1 cellular context compared by ENCODE assay signal in the genomic region with DNA sequence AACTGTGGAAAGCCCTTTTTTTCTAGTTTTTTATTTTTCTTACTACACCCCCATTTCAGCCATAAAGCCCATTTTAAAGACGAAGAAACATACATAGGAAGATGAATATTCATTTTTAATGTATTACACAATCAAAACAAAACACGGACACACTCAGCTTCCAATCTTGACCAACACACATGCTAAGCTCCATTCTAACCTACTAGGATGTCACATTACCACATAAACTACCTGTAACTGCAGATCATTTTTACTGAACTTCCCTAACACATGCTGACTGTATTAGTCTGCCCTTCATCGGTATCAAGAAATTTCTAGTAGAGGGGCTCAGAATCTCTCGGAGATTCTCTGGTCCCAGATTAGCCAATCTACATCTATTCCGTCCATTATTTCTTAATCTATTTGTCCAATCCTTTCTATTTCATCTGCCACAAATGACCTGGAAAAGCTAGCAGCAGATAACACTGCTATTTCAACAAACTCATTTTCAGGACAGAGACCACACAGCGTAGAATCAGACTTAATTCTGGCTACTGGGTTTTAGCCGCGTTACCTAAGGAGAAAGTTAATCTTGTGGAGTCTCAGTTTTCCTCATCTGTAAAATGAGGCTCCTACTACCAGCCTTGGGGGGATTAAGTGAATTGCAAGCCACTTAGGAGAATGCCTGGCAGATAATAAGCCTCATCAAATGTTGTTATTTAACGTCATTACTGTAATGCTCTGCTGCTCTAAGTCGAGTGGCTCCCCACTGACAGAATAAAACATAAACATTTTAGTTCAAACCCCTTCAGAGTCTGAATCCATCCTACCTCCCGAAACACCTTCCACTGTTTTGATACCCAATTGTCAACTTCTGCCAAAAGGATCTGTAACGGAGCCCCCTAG.
TF ChIP-seq lines count a peak whose summit lies in the region.

No MANE protein-coding gene starts in this region.

TF ChIP-seq in HCT116, 20 proteins besides CTCF, POLR2A, EP300 and RAD21 (continued from another document):
- TF ChIP-seq ZBTB33 (IDR thresholded peaks at IDR 0.05; ENCODE audit: extremely low read depth, insufficient replicate concordance, low read length) = no peak
- no peak for TF ChIP-seq SP1 (IDR thresholded peaks at IDR 0.05; ENCODE audit: low read depth)
- no peak for TF ChIP-seq EGR1 (IDR thresholded peaks at IDR 0.05; ENCODE audit: low read depth)
- no peak for TF ChIP-seq YY1 (IDR thresholded peaks at IDR 0.05; ENCODE audit: extremely low read depth, insufficient replicate concordance, low read depth, low read length)
- no peak for TF ChIP-seq POLR2AphosphoS5 (IDR thresholded peaks at IDR 0.05; ENCODE audit: low read depth, low read length)
- no peak for TF ChIP-seq CBX3 (IDR thresholded peaks at IDR 0.05; ENCODE audit: low read depth)
- TF ChIP-seq SRF (IDR thresholded peaks at IDR 0.05; ENCODE audit: low read depth) = no peak
- no peak for TF ChIP-seq REST (IDR thresholded peaks at IDR 0.05; ENCODE audit: low read depth)
- TF ChIP-seq CEBPB (IDR thresholded peaks at IDR 0.05; ENCODE audit: low read depth) = no peak
- TF ChIP-seq FOSL1 (IDR thresholded peaks at IDR 0.05; ENCODE audit: low read depth) = no peak
